In the genomic region with DNA sequence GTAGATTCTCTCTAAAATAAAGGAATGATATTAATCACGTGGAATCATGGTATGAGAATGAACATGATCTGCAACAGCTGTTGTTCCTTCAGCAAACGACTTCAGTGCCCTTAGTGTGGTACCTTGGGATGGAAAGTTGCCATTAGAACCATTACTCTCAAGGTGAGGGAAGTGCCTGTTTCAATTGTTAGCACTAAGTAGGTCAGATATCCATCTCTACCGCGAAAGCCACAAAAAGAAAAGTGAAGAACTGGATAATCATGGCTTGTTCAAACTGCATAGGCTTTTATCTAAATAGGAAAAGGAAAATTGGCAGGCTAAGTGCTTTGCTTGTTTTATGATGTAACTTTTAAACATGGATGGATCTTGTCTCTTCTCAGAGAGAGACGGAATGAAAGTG, we compare ENCODE assay signal across 1 cellular context.
TF ChIP-seq lines count a peak whose summit lies in the region.

No MANE protein-coding gene starts in this region.

TF ChIP-seq in HepG2, 621 proteins besides CTCF, POLR2A, EP300 and RAD21 (continued from another document):
- TF ChIP-seq, protein P1, sequence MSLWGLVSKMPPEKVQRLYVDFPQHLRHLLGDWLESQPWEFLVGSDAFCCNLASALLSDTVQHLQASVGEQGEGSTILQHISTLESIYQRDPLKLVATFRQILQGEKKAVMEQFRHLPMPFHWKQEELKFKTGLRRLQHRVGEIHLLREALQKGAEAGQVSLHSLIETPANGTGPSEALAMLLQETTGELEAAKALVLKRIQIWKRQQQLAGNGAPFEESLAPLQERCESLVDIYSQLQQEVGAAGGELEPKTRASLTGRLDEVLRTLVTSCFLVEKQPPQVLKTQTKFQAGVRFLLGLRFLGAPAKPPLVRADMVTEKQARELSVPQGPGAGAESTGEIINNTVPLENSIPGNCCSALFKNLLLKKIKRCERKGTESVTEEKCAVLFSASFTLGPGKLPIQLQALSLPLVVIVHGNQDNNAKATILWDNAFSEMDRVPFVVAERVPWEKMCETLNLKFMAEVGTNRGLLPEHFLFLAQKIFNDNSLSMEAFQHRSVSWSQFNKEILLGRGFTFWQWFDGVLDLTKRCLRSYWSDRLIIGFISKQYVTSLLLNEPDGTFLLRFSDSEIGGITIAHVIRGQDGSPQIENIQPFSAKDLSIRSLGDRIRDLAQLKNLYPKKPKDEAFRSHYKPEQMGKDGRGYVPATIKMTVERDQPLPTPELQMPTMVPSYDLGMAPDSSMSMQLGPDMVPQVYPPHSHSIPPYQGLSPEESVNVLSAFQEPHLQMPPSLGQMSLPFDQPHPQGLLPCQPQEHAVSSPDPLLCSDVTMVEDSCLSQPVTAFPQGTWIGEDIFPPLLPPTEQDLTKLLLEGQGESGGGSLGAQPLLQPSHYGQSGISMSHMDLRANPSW (CRISPR knock-in tag; IDR thresholded peaks at IDR 0.05; ENCODE audit: borderline replicate concordance) = no peak
- TF ChIP-seq ZNF329 (CRISPR knock-in tag; IDR thresholded peaks at IDR 0.05; ENCODE audit: low read depth) (no peak), TEF (CRISPR knock-in tag; IDR thresholded peaks at IDR 0.05) (no peak), PBX3 (CRISPR knock-in tag; IDR thresholded peaks at IDR 0.05; ENCODE audit: borderline replicate concordance) (no peak), TBX2 (CRISPR knock-in tag; IDR thresholded peaks at IDR 0.05; ENCODE audit: borderline replicate concordance) (no peak), ZNF720 (CRISPR knock-in tag; IDR thresholded peaks at IDR 0.05) (no peak), MTF2 (CRISPR knock-in tag; IDR thresholded peaks at IDR 0.05; ENCODE audit: borderline replicate concordance) (no peak), PTBP1 (IDR thresholded peaks at IDR 0.05; ENCODE audit: low read depth, low read length, poor library complexity, severe bottlenecking) (no peak), ZNF709 (CRISPR knock-in tag; IDR thresholded peaks at IDR 0.05) (no peak)
- TF ChIP-seq, protein P2, sequence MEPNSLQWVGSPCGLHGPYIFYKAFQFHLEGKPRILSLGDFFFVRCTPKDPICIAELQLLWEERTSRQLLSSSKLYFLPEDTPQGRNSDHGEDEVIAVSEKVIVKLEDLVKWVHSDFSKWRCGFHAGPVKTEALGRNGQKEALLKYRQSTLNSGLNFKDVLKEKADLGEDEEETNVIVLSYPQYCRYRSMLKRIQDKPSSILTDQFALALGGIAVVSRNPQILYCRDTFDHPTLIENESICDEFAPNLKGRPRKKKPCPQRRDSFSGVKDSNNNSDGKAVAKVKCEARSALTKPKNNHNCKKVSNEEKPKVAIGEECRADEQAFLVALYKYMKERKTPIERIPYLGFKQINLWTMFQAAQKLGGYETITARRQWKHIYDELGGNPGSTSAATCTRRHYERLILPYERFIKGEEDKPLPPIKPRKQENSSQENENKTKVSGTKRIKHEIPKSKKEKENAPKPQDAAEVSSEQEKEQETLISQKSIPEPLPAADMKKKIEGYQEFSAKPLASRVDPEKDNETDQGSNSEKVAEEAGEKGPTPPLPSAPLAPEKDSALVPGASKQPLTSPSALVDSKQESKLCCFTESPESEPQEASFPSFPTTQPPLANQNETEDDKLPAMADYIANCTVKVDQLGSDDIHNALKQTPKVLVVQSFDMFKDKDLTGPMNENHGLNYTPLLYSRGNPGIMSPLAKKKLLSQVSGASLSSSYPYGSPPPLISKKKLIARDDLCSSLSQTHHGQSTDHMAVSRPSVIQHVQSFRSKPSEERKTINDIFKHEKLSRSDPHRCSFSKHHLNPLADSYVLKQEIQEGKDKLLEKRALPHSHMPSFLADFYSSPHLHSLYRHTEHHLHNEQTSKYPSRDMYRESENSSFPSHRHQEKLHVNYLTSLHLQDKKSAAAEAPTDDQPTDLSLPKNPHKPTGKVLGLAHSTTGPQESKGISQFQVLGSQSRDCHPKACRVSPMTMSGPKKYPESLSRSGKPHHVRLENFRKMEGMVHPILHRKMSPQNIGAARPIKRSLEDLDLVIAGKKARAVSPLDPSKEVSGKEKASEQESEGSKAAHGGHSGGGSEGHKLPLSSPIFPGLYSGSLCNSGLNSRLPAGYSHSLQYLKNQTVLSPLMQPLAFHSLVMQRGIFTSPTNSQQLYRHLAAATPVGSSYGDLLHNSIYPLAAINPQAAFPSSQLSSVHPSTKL (CRISPR knock-in tag; IDR thresholded peaks at IDR 0.05) = no peak
TF ChIP-seq in HepG2: peak in this region for 0.
